In the genomic region with DNA sequence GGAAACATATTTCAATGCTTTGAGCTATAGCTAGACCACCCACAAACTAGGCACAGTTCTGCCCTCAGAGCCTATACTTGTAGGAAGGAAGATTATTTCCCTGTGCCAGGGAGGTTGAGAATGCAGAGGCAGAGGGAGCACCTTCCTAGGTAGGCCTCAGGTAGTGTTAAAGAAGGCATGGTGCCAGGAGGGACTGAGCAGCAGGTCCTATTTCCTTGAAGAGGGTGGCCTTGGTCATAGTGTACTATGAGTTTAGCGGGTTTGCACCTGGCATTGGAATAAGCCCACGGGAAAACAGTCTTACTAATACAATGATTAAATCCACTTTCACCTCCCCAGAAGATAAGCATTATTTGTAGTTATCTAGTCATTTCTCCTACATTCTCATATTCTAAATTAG, we compare ENCODE assay signal across 16 cellular contexts.
"Had no signal": no experiment of that assay in that cellular context is flagged by ENCODE, and none has a peak within 500 bp of the region (broad histone marks: within the 10 kb centered on the region; RNA-seq: fewer than 3 reads in every experiment).

No MANE protein-coding gene starts in this region.

- H3K27me3 ChIP-seq: heart left ventricle, right atrium auricular region, sigmoid colon, testis, tibial nerve had no signal

- DNase-seq: effector memory CD4-positive, alpha-beta T cell; heart left ventricle; hippocampal formation; kidney glomerular epithelial cell; naive thymus-derived CD8-positive, alpha-beta T cell; sigmoid colon; stimulated activated CD4-positive, alpha-beta T cell treated with anti-CD3 and anti-CD28 coated beads, Interleukin-2, amount 100 ng/mL, for 24 hours; stimulated activated CD4-positive, alpha-beta T cell treated with anti-CD3 and anti-CD28 coated beads, Interleukin-4, amount 100 ng/mL, for 4 hours; stimulated activated naive B cell treated with anti-CD40 and anti-IgM and Interleukin-4, amounts not matched to agents 10 μg/mL and 1 μg/mL and 100 μg/mL, for 72 hours; stimulated activated naive CD8-positive, alpha-beta T cell treated with anti-CD3 and anti-CD28 coated beads, Interleukin-15, amount 100 ng/mL, for 72 hours; testis had no signal

- H3K4me3 ChIP-seq: heart left ventricle, right atrium auricular region, sigmoid colon, skin epidermis, testis, tibial nerve had no signal

- H3K27ac ChIP-seq: heart left ventricle, right atrium auricular region, sigmoid colon, skin epidermis, testis, tibial nerve had no signal

- H3K4me1 ChIP-seq: heart left ventricle, right atrium auricular region, sigmoid colon, testis, tibial nerve had no signal

- FAIRE-seq: endometrium, frontal cortex had no signal

- H3K36me3 ChIP-seq: heart left ventricle, right atrium auricular region, sigmoid colon had no signal

- H3K9me3 ChIP-seq: right atrium auricular region, sigmoid colon, testis had no signal
